In genomic region chr11:10735532-10736465, GRCh38 we compare ENCODE assay signal across 8 cellular contexts. TPM values are rescaled to one million over a fixed set of nuclear protein-coding genes. Genes with fewer than 3 reads are reported as not detected.
DNase-seq lines count a peak whose midpoint lies in the region; ATAC-seq and TF ChIP-seq lines count a peak whose summit lies in the region.

No MANE protein-coding gene starts in this region.

- no peak overlapping the region for H3K27ac Mint-ChIP-seq in T-helper 2 cell treated with Interferon-gamma antibody and Interleukin-4, amounts not matched to agents 5 μg/mL and 100 μg/mL, for 36 hours

- TF ChIP-seq CTCF in uterus (IDR thresholded peaks at IDR 0.05): peak; percentile 97 to 100 (median 100)

- WGBS in right cardiac atrium: 10% methylated on average over 20 of the region's 20 CpGs

- peaks cover 17% of the 10 kb centered on the region for H3K27me3 Mint-ChIP-seq in T-helper 2 cell treated with Interferon-gamma antibody and Interleukin-4, amounts not matched to agents 5 μg/mL and 100 μg/mL, for 36 hours (ENCODE audit: low read depth)

- no peaks in the 10 kb centered on the region for H3K36me3 ChIP-seq in uterus

- peak in 1 of 2 donors; percentile 41 for TF ChIP-seq POLR2A in uterus (IDR thresholded peaks at IDR 0.05)

- H3K4me3 ChIP-seq in right cardiac atrium (ENCODE audit: low read length): no peak overlapping the region
- no peak overlapping the region for H3K4me3 ChIP-seq in uterus

- H3K4me1 ChIP-seq in right cardiac atrium (ENCODE audit: control insufficient read depth, insufficient read depth, low read length) (no peaks in the 10 kb centered on the region), uterus (no peaks in the 10 kb centered on the region)

- H3K9me3 Mint-ChIP-seq in T-helper 2 cell treated with Interferon-gamma antibody and Interleukin-4, amounts not matched to agents 5 μg/mL and 100 μg/mL, for 36 hours: no peaks in the 10 kb centered on the region

- DNase-seq in NCI-H1694 treated with DMSO at 0.1 percent for 48 hours (lab: John Stamatoyannopoulos, UW) (peak; percentile 79), anterior cingulate cortex (lab: John Stamatoyannopoulos, UW) (peak; percentile 28 to 94 (median 85)), right cardiac atrium (peak; percentile 95 to 98 (median 98)), pulmonary artery endothelial cell (ENCODE audit: low read depth, low spot score) (peak; percentile 85), uterus (peak; percentile 96)
- DNase-seq in T-helper 2 cell treated with Interferon-gamma antibody and Interleukin-4, amounts not matched to agents 5 μg/mL and 100 μg/mL, for 36 hours (ENCODE audit: low spot score): peak; percentile 85

- H3K27ac ChIP-seq in right cardiac atrium (ENCODE audit: low read length): peak overlapping the region; percentile 70
- H3K27ac ChIP-seq in uterus: peak overlapping the region; percentile 74 to 78

- no peaks in the 10 kb centered on the region for H3K9me3 ChIP-seq in right cardiac atrium (ENCODE audit: control insufficient read depth, low read length)
- no peaks in the 10 kb centered on the region for H3K9me3 ChIP-seq in uterus

- no peaks in the 10 kb centered on the region for H3K36me3 Mint-ChIP-seq in T-helper 2 cell treated with Interferon-gamma antibody and Interleukin-4, amounts not matched to agents 5 μg/mL and 100 μg/mL, for 36 hours (ENCODE audit: low read depth)

- H3K4me3 Mint-ChIP-seq in T-helper 2 cell treated with Interferon-gamma antibody and Interleukin-4, amounts not matched to agents 5 μg/mL and 100 μg/mL, for 36 hours: peak overlapping the region; percentile 27

- peaks cover 10% of the 10 kb centered on the region for H3K4me1 Mint-ChIP-seq in T-helper 2 cell treated with Interferon-gamma antibody and Interleukin-4, amounts not matched to agents 5 μg/mL and 100 μg/mL, for 36 hours (ENCODE audit: low read depth)

- H3K27me3 ChIP-seq in right cardiac atrium (ENCODE audit: control insufficient read depth, insufficient read depth): no peaks in the 10 kb centered on the region
- no peaks in the 10 kb centered on the region for H3K27me3 ChIP-seq in uterus

- ATAC-seq in GM18502 (IDR thresholded peaks at IDR 0.05; ENCODE audit: poor library complexity, unreplicated experiment) (peak; percentile 99), HG02970 (IDR thresholded peaks at IDR 0.05; ENCODE audit: low FRiP score, unreplicated experiment) (peak; percentile 98), right cardiac atrium (peak; percentile 99)

- intact Hi-C loops in right cardiac atrium (cut with DNase I): loop anchor here (2.0 to 10.0 kb wide), 6 partner anchors 113 to 333 kb away; partner anchors contain the start of gene RNF141 (in 1 of the 4)
- intact Hi-C loops in uterus (cut with DNase I; ENCODE audit: low total_unique reads): loop anchor here (10.0 kb wide), 2 partner anchors 221 to 331 kb away; no protein-coding TSS in a partner anchor

RNA-seq across cellular contexts. Expression of gene CTR9, which starts 15.2 kb away (rescaled TPM):
- total RNA-seq in right cardiac atrium (10 to 100 TPM; 26.0 to 29.8 (median 28.1) TPM), pulmonary artery endothelial cell (30.2 and 46.3 TPM in 2 replicates), uterus (10 to 100 TPM; 22.0 to 48.6 (median 38.5) TPM)
- 14.1 TPM for polyA plus RNA-seq in right cardiac atrium

RNA-seq across cellular contexts. Expression of gene IRAG1, which starts 42.2 kb away (rescaled TPM):
- total RNA-seq in right cardiac atrium (10 to 100 TPM; 11.8 to 29.8 (median 19.5) TPM), pulmonary artery endothelial cell (0.13 and 0.25 TPM in 2 replicates), uterus (100 to 1,000 TPM in 2 of 4 donors, 10 to 100 TPM in 2; 21.2 to 240 (median 107) TPM)
- 5.3 TPM for polyA plus RNA-seq in right cardiac atrium

Comparison
In these comparisons a context has a peak if more than half of its experiments do, and no peak if none do; other contexts are left out.
1. RNA of gene IRAG1, which starts 42.2 kb away (total RNA-seq): 21.2 to 240 TPM in uterus and 11.8 to 29.8 TPM in right cardiac atrium; 0.13 to 0.25 TPM in pulmonary artery endothelial cell; every median in the first group is over 10 times any median in the second.
2. Peak in every context shown above with its lines, with median percentiles within 50 percentile points of each other: ATAC-seq and DNase-seq.